1 cellular context compared by ENCODE assay signal in genomic region chr17:57370051-57370581, GRCh38.
TF ChIP-seq lines count a peak whose summit lies in the region.

No MANE protein-coding gene starts in this region.

TF ChIP-seq in GM12878, 131 proteins besides CTCF, POLR2A, EP300 and RAD21 (continued from another document):
- TF ChIP-seq ZNF592 (IDR thresholded peaks at IDR 0.05) (no peak), IKZF1 (conservative IDR thresholded peaks at IDR 0.05) (peak; percentile 83), BCL3 (IDR thresholded peaks at IDR 0.05; ENCODE audit: borderline replicate concordance, insufficient read depth, low read depth, low read length, poor library complexity, severe bottlenecking) (no peak), TCF12 (IDR thresholded peaks at IDR 0.05; ENCODE audit: low read depth, low read length) (no peak), CEBPB (IDR thresholded peaks at IDR 0.05; ENCODE audit: borderline replicate concordance in 1 of 2, low read depth in 2 of 2, low read length in 2 of 2) (no peak), FOXM1 (IDR thresholded peaks at IDR 0.05; ENCODE audit: low read depth, low read length) (no peak), BCL11A (IDR thresholded peaks at IDR 0.05; ENCODE audit: low read depth, low read length) (peak; percentile 80), RBBP5 (conservative IDR thresholded peaks at IDR 0.05) (no peak), BMI1 (IDR thresholded peaks at IDR 0.05; ENCODE audit: borderline replicate concordance) (peak; percentile 67), MEF2B (IDR thresholded peaks at IDR 0.05; ENCODE audit: partially characterized antibody, poor library complexity, severe bottlenecking) (peak; percentile 19), ATF3 (IDR thresholded peaks at IDR 0.05; ENCODE audit: borderline replicate concordance, extremely low read depth, low read depth, low read length) (no peak), CEBPZ (IDR thresholded peaks at IDR 0.05; ENCODE audit: low read depth, low read length) (no peak), MTA2 (IDR thresholded peaks at IDR 0.05; ENCODE audit: low read depth) (peak; percentile 95), ESRRA (IDR thresholded peaks at IDR 0.05; ENCODE audit: low read length) (no peak), KAT2A (conservative IDR thresholded peaks at IDR 0.05; ENCODE audit: control insufficient read depth, low read depth, low read length) (no peak), EZH2 (IDR thresholded peaks at IDR 0.05; ENCODE audit: borderline replicate concordance, control insufficient read depth, low read depth, low read length) (no peak), ATF7 (IDR thresholded peaks at IDR 0.05; ENCODE audit: low read depth) (peak; percentile 51; the same call in 1 of the 2 replicates), CREM (IDR thresholded peaks at IDR 0.05; ENCODE audit: low read depth) (no peak), ZSCAN29 (IDR thresholded peaks at IDR 0.05) (0 out of 2 replicates have a peak, but pooled peaks have one; percentile 17), BACH1 (IDR thresholded peaks at IDR 0.05; ENCODE audit: borderline replicate concordance) (peak; percentile 53; the same call in 1 of the 2 replicates), MTA3 (IDR thresholded peaks at IDR 0.05; ENCODE audit: borderline replicate concordance, low read length) (no peak), ZBTB33 (IDR thresholded peaks at IDR 0.05) (no peak), TAF1 (IDR thresholded peaks at IDR 0.05; ENCODE audit: borderline replicate concordance, low read depth, low read length) (no peak), EED (IDR thresholded peaks at IDR 0.05; ENCODE audit: low read depth) (no peak), SIX5 (IDR thresholded peaks at IDR 0.05; ENCODE audit: low read depth, low read length, severe bottlenecking) (no peak), ZNF687 (IDR thresholded peaks at IDR 0.05) (peak; percentile 46; the same call in 1 of the 2 replicates), EGR1 (IDR thresholded peaks at IDR 0.05; ENCODE audit: borderline replicate concordance in 1 of 2, low read depth in 2 of 2, low read length in 2 of 2) (no peak), NBN (IDR thresholded peaks at IDR 0.05) (peak; percentile 67; the same call in 1 of the 2 replicates), RUNX3 (IDR thresholded peaks at IDR 0.05; ENCODE audit: low read length) (peak; percentile 20; the same call in 1 of the 2 replicates), NR2C2 (IDR thresholded peaks at IDR 0.05; ENCODE audit: borderline replicate concordance, control insufficient read depth, insufficient read length, low read depth) (no peak), NFXL1 (IDR thresholded peaks at IDR 0.05; ENCODE audit: borderline replicate concordance) (no peak), SKIL (IDR thresholded peaks at IDR 0.05; ENCODE audit: low read depth, poor library complexity, severe bottlenecking) (peak; percentile 91), POU2F2 (IDR thresholded peaks at IDR 0.05; ENCODE audit: borderline replicate concordance, low read depth, low read length) (no peak), JUNB (IDR thresholded peaks at IDR 0.05) (no peak), NFIC (IDR thresholded peaks at IDR 0.05; ENCODE audit: low read depth, low read length) (peak; percentile 12; the same call in 1 of the 2 replicates), SMAD5 (IDR thresholded peaks at IDR 0.05; ENCODE audit: low read depth) (no peak), MAX (IDR thresholded peaks at IDR 0.05; ENCODE audit: low read depth, low read length) (no peak), TCF7 (IDR thresholded peaks at IDR 0.05; ENCODE audit: borderline replicate concordance) (no peak), BHLHE40 (IDR thresholded peaks at IDR 0.05; ENCODE audit: borderline replicate concordance in 1 of 2, low read depth in 2 of 2, low read length in 1 of 2) (peak in 1 of 2 experiments; percentile 75; a peak in 2 of 4 replicates), MLLT1 (IDR thresholded peaks at IDR 0.05) (0 out of 2 replicates have a peak, but pooled peaks have one; percentile 52)
